In the genomic region with DNA sequence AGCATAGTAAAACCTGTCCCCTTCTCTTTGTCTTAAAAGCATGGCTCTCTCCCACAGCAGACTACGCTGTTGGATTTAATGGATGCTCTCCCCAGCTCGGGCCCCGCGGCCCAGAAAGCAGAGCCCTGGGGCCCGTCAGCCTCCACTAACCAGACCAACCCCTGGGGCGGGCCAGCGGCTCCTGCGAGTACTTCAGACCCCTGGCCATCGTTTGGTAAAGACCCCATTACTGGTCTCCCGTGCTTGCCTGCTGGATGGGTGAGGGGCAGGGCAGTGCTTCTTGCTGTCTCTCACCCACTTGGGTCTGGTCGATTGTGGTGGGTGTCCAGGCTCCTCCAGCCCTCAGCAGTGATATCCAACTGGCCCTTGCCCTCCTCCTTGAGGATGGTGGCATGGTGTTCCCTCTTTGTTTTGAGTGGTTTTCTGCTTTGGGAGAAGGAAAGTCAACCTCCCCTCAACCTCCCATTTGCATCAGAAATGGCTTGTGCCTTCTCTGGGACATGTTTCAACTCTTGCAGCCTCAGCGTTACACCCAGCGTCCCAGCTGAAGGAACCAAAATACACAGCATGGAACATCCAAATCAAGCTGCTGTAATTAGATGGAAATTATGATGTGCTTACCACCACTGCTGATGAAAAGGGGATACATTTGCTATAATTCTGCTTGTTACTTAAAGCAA, we compare ENCODE assay signal across 28 cellular contexts. TPM values are rescaled to one million over a fixed set of nuclear protein-coding genes. Genes with fewer than 3 reads are reported as not detected.
A peak's percentile ranks its signal among the peaks of the same experiment; 100 is the strongest.
DNase-seq lines count a peak whose midpoint lies in the region; ATAC-seq, FAIRE-seq and TF ChIP-seq lines count a peak whose summit lies in the region.
"Had no signal": no experiment of that assay in that cellular context is flagged by ENCODE, and none has a peak within 500 bp of the region (broad histone marks: within the 10 kb centered on the region; RNA-seq: fewer than 3 reads in every experiment).

No MANE protein-coding gene starts in this region.

- peaks cover 0 to 38% (median 14%) of the 10 kb centered on the region in 5 donors for H3K36me3 Mint-ChIP-seq in naive thymus-derived CD4-positive, alpha-beta T cell

- no peaks in the 10 kb centered on the region for H3K9me3 Mint-ChIP-seq in naive thymus-derived CD4-positive, alpha-beta T cell
- H3K9me3 Mint-ChIP-seq: activated CD8-positive, alpha-beta T cell treated with anti-CD3 and anti-CD28 coated beads for 36 hours; activated T-helper 17 cell treated with anti-CD3 and anti-CD28 coated beads, Interleukin-2, amount 50 U/mL, for 72 hours; stimulated activated naive B cell treated with anti-CD40 and anti-IgM and Interleukin-4, amounts not matched to agents 10 μg/mL and 1 μg/mL and 100 μg/mL, for 72 hours; T-helper 2 cell treated with Interferon-gamma antibody and Interleukin-4, amounts not matched to agents 5 μg/mL and 100 μg/mL, for 36 hours had no signal

- in situ Hi-C loops in HepG2 (cut with HindIII; ENCODE audit: extremely low pct_ligation_motif_present, low pct_unique_long_range_greater_than_20kb), result no loop called here

- H3K9me3 ChIP-seq in right lobe of liver, result no peaks in the 10 kb centered on the region
- H3K9me3 ChIP-seq in HepG2 (ENCODE audit: low read length), result no peaks in the 10 kb centered on the region
- H3K9me3 ChIP-seq in esophagus squamous epithelium, result no peaks in the 10 kb centered on the region
- H3K9me3 ChIP-seq in prostate gland, result no peaks in the 10 kb centered on the region
- H3K9me3 ChIP-seq in upper lobe of right lung, result no peaks in the 10 kb centered on the region
- no peaks in the 10 kb centered on the region for H3K9me3 ChIP-seq in naive thymus-derived CD4-positive, alpha-beta T cell (ENCODE audit: control insufficient read depth in 2 of 3, low read length in 3 of 3)
- H3K9me3 ChIP-seq: A549, colonic mucosa, testis had no signal

- H3K4me2 ChIP-seq in HepG2 (ENCODE audit: low read depth, low read length), result no peak overlapping the region
- H3K4me2 ChIP-seq: A549 had no signal

- H3K27me3 ChIP-seq in right lobe of liver (no peaks in the 10 kb centered on the region), HepG2 (ENCODE audit: control insufficient read depth in 1 of 2, insufficient read depth in 2 of 2, low read length in 2 of 2) (no peaks in the 10 kb centered on the region), esophagus squamous epithelium (no peaks in the 10 kb centered on the region), prostate gland (replicated peaks; ENCODE audit: insufficient read depth) (no peaks in the 10 kb centered on the region), upper lobe of right lung (no peaks in the 10 kb centered on the region)
- H3K27me3 ChIP-seq in naive thymus-derived CD4-positive, alpha-beta T cell (ENCODE audit: control insufficient read depth in 2 of 2, insufficient read depth in 2 of 2, low read length in 2 of 2), result peaks cover 0 to 12% of the 10 kb centered on the region in 2 donors
- H3K27me3 ChIP-seq: colonic mucosa, testis had no signal

- no TSS peak for BruUV-seq in HepG2 (replicated peaks; lab: Mats Ljungman, UMichigan)

- H3K27me3 Mint-ChIP-seq in naive thymus-derived CD4-positive, alpha-beta T cell, result peaks cover 16 to 43% (median 19%) of the 10 kb centered on the region in 5 donors

- no peak overlapping the region for H3K4me3 ChIP-seq in right lobe of liver
- H3K4me3 ChIP-seq in HepG2 (replicated peaks in 1 of 3; ENCODE audit: insufficient read depth in 1 of 3, low read depth in 2 of 3, low read length in 3 of 3), result no peak overlapping the region
- no peak overlapping the region for H3K4me3 ChIP-seq in esophagus squamous epithelium
- H3K4me3 ChIP-seq in prostate gland, result no peak overlapping the region
- H3K4me3 ChIP-seq in upper lobe of right lung, result no peak overlapping the region
- H3K4me3 ChIP-seq in naive thymus-derived CD4-positive, alpha-beta T cell (ENCODE audit: low read length), result no peak overlapping the region
- H3K4me3 ChIP-seq: A549, colonic mucosa, testis had no signal

- H3K27ac ChIP-seq in right lobe of liver (no peak overlapping the region), HepG2 (ENCODE audit: extremely low read length, insufficient read depth, low read length) (no peak overlapping the region), esophagus squamous epithelium (peak overlapping the region in 3 of 4 donors; percentile 22 to 80 (median 32)), prostate gland (peak overlapping the region; percentile 10 to 38), upper lobe of right lung (peak overlapping the region; percentile 42)
- no peak overlapping the region for H3K27ac ChIP-seq in naive thymus-derived CD4-positive, alpha-beta T cell (ENCODE audit: low read depth, low read length)
- H3K27ac ChIP-seq: A549, colonic mucosa, testis had no signal

- peaks cover 0 to 6% (median 3%) of the 10 kb centered on the region in 4 donors for H3K4me1 ChIP-seq in right lobe of liver
- H3K4me1 ChIP-seq in HepG2 (ENCODE audit: insufficient read depth, low read length), result peaks cover 19% of the 10 kb centered on the region
- H3K4me1 ChIP-seq in esophagus squamous epithelium, result peaks cover 24 to 54% (median 38%) of the 10 kb centered on the region in 3 donors
- no peaks in the 10 kb centered on the region for H3K4me1 ChIP-seq in prostate gland (replicated peaks)
- H3K4me1 ChIP-seq in upper lobe of right lung, result peaks cover 11% of the 10 kb centered on the region
- H3K4me1 ChIP-seq in naive thymus-derived CD4-positive, alpha-beta T cell (ENCODE audit: control insufficient read depth in 2 of 2, insufficient read depth in 2 of 2, low read length in 2 of 2), result no peaks in the 10 kb centered on the region

- no peak overlapping the region for H2AFZ ChIP-seq in HepG2 (ENCODE audit: low read length)

- H4K20me1 ChIP-seq in HepG2 (ENCODE audit: insufficient read depth, low read length), result no peaks in the 10 kb centered on the region

- no peak for TF ChIP-seq POLR2A in right lobe of liver (IDR thresholded peaks at IDR 0.05)
- no peak for TF ChIP-seq POLR2A in HepG2 (IDR thresholded peaks at IDR 0.05; ENCODE audit: insufficient read depth in 1 of 2, low read depth in 2 of 2, low read length in 2 of 2)
- TF ChIP-seq POLR2A in esophagus squamous epithelium (IDR thresholded peaks at IDR 0.05), result no peak
- TF ChIP-seq POLR2A in prostate gland (IDR thresholded peaks at IDR 0.05), result no peak

- DNase-seq in right lobe of liver, result peak in 2 of 3 donors; percentile 12 to 25
- DNase-seq in HepG2 (ENCODE audit: low spot score), result no peak
- no peak for DNase-seq in esophagus squamous epithelium (lab: John Stamatoyannopoulos, UW)
- DNase-seq in prostate gland (ENCODE audit: low spot score), result no peak
- DNase-seq in upper lobe of right lung, result no peak
- DNase-seq in NCI-H1436 treated with DMSO at 0.1 percent for 48 hours (lab: John Stamatoyannopoulos, UW), result no peak
- no peak for DNase-seq in T-helper 9 cell
- DNase-seq in naive thymus-derived CD4-positive, alpha-beta T cell, result no peak
- DNase-seq: activated CD4-positive, alpha-beta T cell treated with anti-CD3 and anti-CD28 coated beads for 36 hours; activated CD8-positive, alpha-beta T cell treated with anti-CD3 and anti-CD28 coated beads for 36 hours; activated naive CD4-positive, alpha-beta T cell treated with anti-CD3 and anti-CD28 coated beads, Interleukin-2, amount 50 U/mL, for 16 hours; AML-193; CD4-positive, alpha-beta memory T cell; colonic mucosa; effector memory CD4-positive, alpha-beta T cell; erythroblast; MV-4-11; NCI-H1436; NCI-H2081 treated with DMSO at 0.1 percent for 48 hours; NCI-H345; NCI-H748 treated with DMSO at 0.1 percent for 48 hours; stimulated activated naive B cell treated with anti-CD40 and anti-IgM and Interleukin-4, amounts not matched to agents 10 μg/mL and 1 μg/mL and 100 μg/mL, for 72 hours; testis had no signal

- H3K4me3 Mint-ChIP-seq in naive thymus-derived CD4-positive, alpha-beta T cell, result no peak overlapping the region
- H3K4me3 Mint-ChIP-seq: activated CD4-positive, alpha-beta T cell treated with anti-CD3 and anti-CD28 coated beads for 36 hours; activated CD8-positive, alpha-beta T cell treated with anti-CD3 and anti-CD28 coated beads for 36 hours; activated T-helper 17 cell treated with anti-CD3 and anti-CD28 coated beads, Interleukin-2, amount 50 U/mL, for 72 hours; CD4-positive, alpha-beta memory T cell; stimulated activated naive B cell treated with anti-CD40 and anti-IgM and Interleukin-4, amounts not matched to agents 10 μg/mL and 1 μg/mL and 100 μg/mL, for 72 hours; T-helper 2 cell treated with Interferon-gamma antibody and Interleukin-4, amounts not matched to agents 5 μg/mL and 100 μg/mL, for 36 hours had no signal

- TF ChIP-seq CTCF in right lobe of liver (IDR thresholded peaks at IDR 0.05) (no peak), HepG2 (CRISPR knock-in tag; IDR thresholded peaks at IDR 0.05) (no peak), esophagus squamous epithelium (IDR thresholded peaks at IDR 0.05) (no peak), prostate gland (IDR thresholded peaks at IDR 0.05) (no peak), upper lobe of right lung (IDR thresholded peaks at IDR 0.05) (no peak)

- no peaks in the 10 kb centered on the region for H3K79me2 ChIP-seq in HepG2 (ENCODE audit: insufficient read depth, low read length)

- TF ChIP-seq RAD21 in HepG2 (CRISPR knock-in tag; IDR thresholded peaks at IDR 0.05), result no peak

- TF ChIP-seq EP300 in HepG2 (IDR thresholded peaks at IDR 0.05; ENCODE audit: low read depth in 2 of 2, low read length in 2 of 2) (no peak), HepG2 (CRISPR knock-in tag; IDR thresholded peaks at IDR 0.05; ENCODE audit: borderline replicate concordance) (no peak)

- H3K9ac ChIP-seq in HepG2 (ENCODE audit: insufficient read depth, low read depth, low read length), result no peak overlapping the region

- H3K27ac Mint-ChIP-seq in naive thymus-derived CD4-positive, alpha-beta T cell, result no peak overlapping the region
- H3K27ac Mint-ChIP-seq: activated CD4-positive, alpha-beta T cell treated with anti-CD3 and anti-CD28 coated beads for 36 hours; activated CD8-positive, alpha-beta T cell treated with anti-CD3 and anti-CD28 coated beads for 36 hours; activated T-helper 17 cell treated with anti-CD3 and anti-CD28 coated beads, Interleukin-2, amount 50 U/mL, for 72 hours; stimulated activated naive B cell treated with anti-CD40 and anti-IgM and Interleukin-4, amounts not matched to agents 10 μg/mL and 1 μg/mL and 100 μg/mL, for 72 hours; T-helper 2 cell treated with Interferon-gamma antibody and Interleukin-4, amounts not matched to agents 5 μg/mL and 100 μg/mL, for 36 hours had no signal

- CTCF ChIA-PET in HepG2 (lab: Yijun Ruan, JAX; ENCODE audit: low intra/inter-chr PET ratio, low total read pairs), result no interaction called here
- CTCF ChIA-PET in naive thymus-derived CD4-positive, alpha-beta T cell (lab: Charles Lee), result no interaction called here

- H3K4me1 Mint-ChIP-seq in naive thymus-derived CD4-positive, alpha-beta T cell, result peaks cover 0 to 14% (median 0%) of the 10 kb centered on the region in 7 donors
- H3K4me1 Mint-ChIP-seq: activated CD4-positive, alpha-beta T cell treated with anti-CD3 and anti-CD28 coated beads for 36 hours; activated T-helper 17 cell treated with anti-CD3 and anti-CD28 coated beads, Interleukin-2, amount 50 U/mL, for 72 hours; CD4-positive, alpha-beta memory T cell had no signal

- H3K36me3 ChIP-seq in right lobe of liver (peaks cover 0 to 8% (median 2%) of the 10 kb centered on the region in 4 donors), HepG2 (replicated peaks in 1 of 2; ENCODE audit: control insufficient read depth in 1 of 2, insufficient read depth in 2 of 2, low read length in 2 of 2) (peaks cover 16 to 40% of the 10 kb centered on the region in 2 experiments), esophagus squamous epithelium (peaks cover 4 to 98% (median 16%) of the 10 kb centered on the region in 3 donors), prostate gland (peaks cover 0 to 6% of the 10 kb centered on the region in 2 donors), upper lobe of right lung (peaks cover 35% of the 10 kb centered on the region)
- H3K36me3 ChIP-seq in naive thymus-derived CD4-positive, alpha-beta T cell (ENCODE audit: control insufficient read depth in 2 of 3, insufficient read depth in 3 of 3, low read length in 3 of 3), result no peaks in the 10 kb centered on the region
- H3K36me3 ChIP-seq: colonic mucosa had no signal

- FAIRE-seq in HepG2 (lab: Jason Lieb, UNC), result no peak
- FAIRE-seq: A549 had no signal

- ATAC-seq in right lobe of liver, result no peak
- no peak for ATAC-seq in HepG2
- no peak for ATAC-seq in upper lobe of right lung
- ATAC-seq in naive thymus-derived CD4-positive, alpha-beta T cell, result no peak
- ATAC-seq: A549; activated CD4-positive, alpha-beta T cell treated with anti-CD3 and anti-CD28 coated beads for 36 hours; activated CD8-positive, alpha-beta T cell treated with anti-CD3 and anti-CD28 coated beads for 36 hours; activated T-helper 17 cell treated with anti-CD3 and anti-CD28 coated beads, Interleukin-2, amount 50 U/mL, for 72 hours; HCT116; Panc1; stimulated activated naive B cell treated with anti-CD40 and anti-IgM and Interleukin-4, amounts not matched to agents 10 μg/mL and 1 μg/mL and 100 μg/mL, for 72 hours had no signal

- intact Hi-C loops in right lobe of liver (cut with DNase I), result no loop called here
- intact Hi-C loops in HepG2 (cut with micrococcal nuclease; ENCODE audit: unreplicated experiment), result no loop called here
- intact Hi-C loops in esophagus squamous epithelium (cut with DNase I), result no loop called here
- intact Hi-C loops in prostate gland (cut with DNase I), result no loop called here
- intact Hi-C loops in upper lobe of right lung (cut with DNase I), result no loop called here
- intact Hi-C loops in naive thymus-derived CD4-positive, alpha-beta T cell (cut with micrococcal nuclease), result no loop called here

- 80% methylated on average over 1 of the region's 13 CpGs for WGBS in right lobe of liver (ENCODE audit: insufficient coverage, low coverage, low lambda C conversion rate, missing lambda C conversion rate)
- WGBS in HepG2 (ENCODE audit: low lambda C conversion rate), result 95% methylated on average over 11 of the region's 13 CpGs
- 88 to 91% methylated on average over 9 to 13 of the region's 13 CpGs for WGBS in esophagus squamous epithelium, 2 donors
- WGBS in prostate gland, result 86% methylated on average over 13 of the region's 13 CpGs

- POLR2A ChIA-PET in HepG2 (lab: Yijun Ruan, JAX), result no interaction called here
- POLR2A ChIA-PET in naive thymus-derived CD4-positive, alpha-beta T cell (lab: Charles Lee), result no interaction called here

RNA-seq across cellular contexts. Expression of gene B9D1, which starts 49.3 kb away (rescaled TPM):
- total RNA-seq in right lobe of liver (10 to 100 TPM in 2 of 6 experiments, 1 to 10 TPM in 4; 2.3 to 27.9 (median 5.7) TPM), HepG2 (2016; rRNA removed; fragmentation: Illumina TruSeq; extraction: Trizol) (26.2 and 27.7 TPM in 2 replicates), esophagus squamous epithelium (10 to 100 TPM in 3 of 4 donors, 1 to 10 TPM in 1; 9.2 to 24.5 (median 13.0) TPM), prostate gland (10 to 100 TPM; 15.7 to 28.8 TPM), upper lobe of right lung (9.9 TPM)
- 7.2 and 9.1 TPM in 2 replicates for total RNA-seq in HepG2 (2016; cell fraction: cytosol; rRNA removed; fragmentation: Illumina TruSeq; extraction: Trizol; ENCODE audit: low read depth)
- total RNA-seq in HepG2 (2016; cell fraction: insoluble cytoplasmic fraction; rRNA removed; fragmentation: Illumina TruSeq; extraction: Trizol), result 28.5 TPM in 2 replicates
- total RNA-seq in HepG2 (2016; cell fraction: membrane; rRNA removed; fragmentation: Illumina TruSeq; extraction: Trizol), result 9.6 and 12.5 TPM in 2 replicates
- 16.8 and 19.2 TPM in 2 replicates for total RNA-seq in HepG2 (2016; cell fraction: nucleus; rRNA removed; fragmentation: Illumina TruSeq; extraction: Trizol)
- polyA plus RNA-seq in HepG2 (2011; rRNA removed), result 28.7 and 31.1 TPM in 2 replicates
- polyA plus RNA-seq in HepG2 (2011; cell fraction: cytosol; rRNA removed), result 19.7 and 34.3 TPM in 2 replicates
- polyA plus RNA-seq in HepG2 (2011; cell fraction: nucleus; rRNA removed), result 46.3 and 48.7 TPM in 2 replicates
- polyA plus RNA-seq in HepG2 (2012), result 11.8 and 12.8 TPM in 2 replicates
- polyA plus RNA-seq in HepG2 (2016; cell fraction: cytosol; fragmentation: Illumina TruSeq; extraction: Trizol; ENCODE audit: low read depth), result 6.7 and 10.3 TPM in 2 replicates
- polyA plus RNA-seq in HepG2 (2016; cell fraction: insoluble cytoplasmic fraction; fragmentation: Illumina TruSeq; extraction: Trizol; ENCODE audit: low read depth), result 27.9 and 32.0 TPM in 2 replicates
- 6.2 and 7.2 TPM in 2 replicates for polyA plus RNA-seq in HepG2 (2016; cell fraction: membrane; fragmentation: Illumina TruSeq; extraction: Trizol; ENCODE audit: low read depth)
- polyA plus RNA-seq in HepG2 (2016; cell fraction: nucleus; fragmentation: Illumina TruSeq; extraction: Trizol; ENCODE audit: insufficient read depth, low read depth), result 31.9 and 36.2 TPM in 2 replicates
- polyA minus RNA-seq in HepG2 (2011; rRNA and poly(A)+ RNA removed; ENCODE audit: low replicate concordance), result 24.4 and 68.8 TPM in 2 replicates
- polyA minus RNA-seq in HepG2 (2011; cell fraction: cytosol; rRNA and poly(A)+ RNA removed), result 7.4 and 11.4 TPM in 2 replicates
- 19.1 and 22.0 TPM in 2 replicates for polyA minus RNA-seq in HepG2 (2011; cell fraction: nucleus; rRNA and poly(A)+ RNA removed)
- total RNA-seq in naive thymus-derived CD4-positive, alpha-beta T cell, result 1 to 10 TPM in 4 of 5 experiments, under 1 TPM in 1; 0.58 to 5.0 (median 2.4) TPM
- under 1 TPM in 1 of 2 donors, not detected in 1; 0.58 TPM for polyA plus RNA-seq in naive thymus-derived CD4-positive, alpha-beta T cell

Comparison
In these comparisons a context has a peak if more than half of its experiments do, and no peak if none do; other contexts are left out.
1. DNase-seq: peak in right lobe of liver (2 of 3); none in HepG2 (single experiment), esophagus squamous epithelium (single experiment), prostate gland (single experiment), upper lobe of right lung (single experiment), NCI-H1436 treated with DMSO at 0.1 percent for 48 hours (single experiment), T-helper 9 cell (single experiment) and naive thymus-derived CD4-positive, alpha-beta T cell (0 of 9).
2. H3K27ac ChIP-seq: peak in esophagus squamous epithelium (3 of 4), prostate gland (2 of 2) and upper lobe of right lung (single experiment); none in right lobe of liver (0 of 3), HepG2 (single experiment) and naive thymus-derived CD4-positive, alpha-beta T cell (single experiment).